ENCODE assay signal across 1 cellular context in the genomic region with DNA sequence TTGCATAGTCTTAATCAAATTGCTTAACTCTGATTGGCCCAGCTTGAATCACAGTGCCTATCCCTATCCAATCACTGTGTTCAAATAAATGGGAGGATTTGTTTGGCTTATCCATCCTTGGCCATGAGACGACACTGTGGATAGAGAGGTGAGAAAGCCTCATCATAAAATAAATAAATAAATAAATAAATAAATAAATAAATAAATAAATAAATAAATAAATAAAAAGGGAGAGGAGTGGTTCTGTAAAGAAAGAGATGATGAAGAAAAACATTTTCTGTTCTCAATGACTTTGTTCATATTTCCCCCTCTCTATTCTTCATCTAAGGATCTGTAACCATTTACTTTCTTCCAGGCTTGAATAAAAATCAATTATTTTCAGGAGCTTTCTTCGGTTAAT.
A peak's percentile ranks its signal among the peaks of the same experiment; 100 is the strongest.
TF ChIP-seq lines count a peak whose summit lies in the region.

No MANE protein-coding gene starts in this region.

TF ChIP-seq in HEK293, 187 proteins besides CTCF, POLR2A, EP300 and RAD21 (continued from another document):
- TF ChIP-seq, protein P1, sequence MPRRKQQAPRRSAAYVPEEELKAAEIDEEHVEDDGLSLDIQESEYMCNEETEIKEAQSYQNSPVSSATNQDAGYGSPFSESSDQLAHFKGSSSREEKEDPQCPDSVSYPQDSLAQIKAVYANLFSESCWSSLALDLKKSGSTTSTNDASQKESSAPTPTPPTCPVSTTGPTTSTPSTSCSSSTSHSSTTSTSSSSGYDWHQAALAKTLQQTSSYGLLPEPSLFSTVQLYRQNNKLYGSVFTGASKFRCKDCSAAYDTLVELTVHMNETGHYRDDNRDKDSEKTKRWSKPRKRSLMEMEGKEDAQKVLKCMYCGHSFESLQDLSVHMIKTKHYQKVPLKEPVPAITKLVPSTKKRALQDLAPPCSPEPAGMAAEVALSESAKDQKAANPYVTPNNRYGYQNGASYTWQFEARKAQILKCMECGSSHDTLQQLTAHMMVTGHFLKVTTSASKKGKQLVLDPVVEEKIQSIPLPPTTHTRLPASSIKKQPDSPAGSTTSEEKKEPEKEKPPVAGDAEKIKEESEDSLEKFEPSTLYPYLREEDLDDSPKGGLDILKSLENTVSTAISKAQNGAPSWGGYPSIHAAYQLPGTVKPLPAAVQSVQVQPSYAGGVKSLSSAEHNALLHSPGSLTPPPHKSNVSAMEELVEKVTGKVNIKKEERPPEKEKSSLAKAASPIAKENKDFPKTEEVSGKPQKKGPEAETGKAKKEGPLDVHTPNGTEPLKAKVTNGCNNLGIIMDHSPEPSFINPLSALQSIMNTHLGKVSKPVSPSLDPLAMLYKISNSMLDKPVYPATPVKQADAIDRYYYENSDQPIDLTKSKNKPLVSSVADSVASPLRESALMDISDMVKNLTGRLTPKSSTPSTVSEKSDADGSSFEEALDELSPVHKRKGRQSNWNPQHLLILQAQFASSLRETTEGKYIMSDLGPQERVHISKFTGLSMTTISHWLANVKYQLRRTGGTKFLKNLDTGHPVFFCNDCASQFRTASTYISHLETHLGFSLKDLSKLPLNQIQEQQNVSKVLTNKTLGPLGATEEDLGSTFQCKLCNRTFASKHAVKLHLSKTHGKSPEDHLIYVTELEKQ (tag by site-specific recombination; IDR thresholded peaks at IDR 0.05; ENCODE audit: borderline replicate concordance), result no peak
- TF ChIP-seq ZXDB (tag by site-specific recombination; IDR thresholded peaks at IDR 0.05), result 0 out of 2 replicates have a peak, but pooled peaks have one; percentile 36
- TF ChIP-seq, protein P2, sequence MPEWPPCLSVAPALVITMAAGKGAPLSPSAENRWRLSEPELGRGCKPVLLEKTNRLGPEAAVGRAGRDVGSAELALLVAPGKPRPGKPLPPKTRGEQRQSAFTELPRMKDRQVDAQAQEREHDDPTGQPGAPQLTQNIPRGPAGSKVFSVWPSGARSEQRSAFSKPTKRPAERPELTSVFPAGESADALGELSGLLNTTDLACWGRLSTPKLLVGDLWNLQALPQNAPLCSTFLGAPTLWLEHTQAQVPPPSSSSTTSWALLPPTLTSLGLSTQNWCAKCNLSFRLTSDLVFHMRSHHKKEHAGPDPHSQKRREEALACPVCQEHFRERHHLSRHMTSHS (tag by site-specific recombination; IDR thresholded peaks at IDR 0.05), result no peak
